ENCODE assay signal across 1 cellular context in the genomic region with DNA sequence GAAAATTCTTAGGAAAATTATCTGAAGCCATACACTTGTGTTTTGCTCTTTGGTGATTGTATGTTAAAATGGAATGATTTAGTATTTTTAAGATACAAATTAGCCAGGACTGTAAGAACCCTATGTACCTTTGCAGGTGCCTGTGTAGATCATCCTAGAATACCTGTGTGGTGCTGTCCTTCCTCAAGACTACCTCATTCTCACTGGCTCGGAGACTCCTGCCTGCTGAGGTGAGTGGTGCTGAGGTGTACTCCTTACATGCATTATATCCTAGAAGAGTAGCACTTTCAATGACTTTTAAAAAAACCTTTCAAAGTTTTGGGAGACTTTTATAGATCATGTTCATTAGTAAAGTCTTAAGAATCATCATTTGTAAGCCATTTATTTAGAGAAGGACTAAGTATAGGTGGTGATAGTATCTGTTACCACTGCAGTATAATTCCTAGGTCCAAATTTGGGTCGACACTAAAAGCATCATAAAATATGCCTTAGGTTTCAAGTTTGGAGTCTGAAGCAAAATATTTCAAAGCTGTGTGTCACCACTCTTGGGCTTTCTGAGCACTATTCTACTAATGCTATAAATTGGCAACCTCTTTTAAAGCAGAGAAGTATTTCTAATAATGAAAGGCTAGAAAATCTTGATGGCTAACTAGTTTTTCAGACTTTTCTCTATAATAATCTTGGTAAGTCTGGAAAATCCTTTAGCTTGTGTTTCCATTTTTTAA.
TF ChIP-seq lines count a peak whose summit lies in the region.

No MANE protein-coding gene starts in this region.

TF ChIP-seq in IMR-90, 13 proteins besides CTCF, POLR2A, EP300 and RAD21:
- no peak for TF ChIP-seq CEBPB (IDR thresholded peaks at IDR 0.05; ENCODE audit: low read depth, low read length)
- TF ChIP-seq, protein P1, sequence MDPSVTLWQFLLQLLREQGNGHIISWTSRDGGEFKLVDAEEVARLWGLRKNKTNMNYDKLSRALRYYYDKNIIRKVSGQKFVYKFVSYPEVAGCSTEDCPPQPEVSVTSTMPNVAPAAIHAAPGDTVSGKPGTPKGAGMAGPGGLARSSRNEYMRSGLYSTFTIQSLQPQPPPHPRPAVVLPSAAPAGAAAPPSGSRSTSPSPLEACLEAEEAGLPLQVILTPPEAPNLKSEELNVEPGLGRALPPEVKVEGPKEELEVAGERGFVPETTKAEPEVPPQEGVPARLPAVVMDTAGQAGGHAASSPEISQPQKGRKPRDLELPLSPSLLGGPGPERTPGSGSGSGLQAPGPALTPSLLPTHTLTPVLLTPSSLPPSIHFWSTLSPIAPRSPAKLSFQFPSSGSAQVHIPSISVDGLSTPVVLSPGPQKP (IDR thresholded peaks at IDR 0.05; ENCODE audit: borderline replicate concordance, low read depth, low read length): no peak
- no peak for TF ChIP-seq FOS (IDR thresholded peaks at IDR 0.05; ENCODE audit: low read depth, low read length)
- no peak for TF ChIP-seq BHLHE40 (IDR thresholded peaks at IDR 0.05; ENCODE audit: low read depth, low read length)
- no peak for TF ChIP-seq NFE2L2 (IDR thresholded peaks at IDR 0.05; ENCODE audit: low read depth, low read length)
- no peak for TF ChIP-seq RCOR1 (IDR thresholded peaks at IDR 0.05; ENCODE audit: insufficient replicate concordance, low read length)
